In genomic region chr19:6806488-6806887, GRCh38 we compare ENCODE assay signal across 19 cellular contexts. TPM values are rescaled to one million over a fixed set of nuclear protein-coding genes. Genes with fewer than 3 reads are reported as not detected.
DNase-seq lines count a peak whose midpoint lies in the region; ATAC-seq and TF ChIP-seq lines count a peak whose summit lies in the region.
"Had no signal": no experiment of that assay in that cellular context is flagged by ENCODE, and none has a peak within 500 bp of the region (broad histone marks: within the 10 kb centered on the region; RNA-seq: fewer than 3 reads in every experiment).

No MANE protein-coding gene starts in this region.

- CTCF ChIA-PET in CD8-positive, alpha-beta T cell (lab: Charles Lee) = interaction anchor here (4.5 kb wide), 1 partner anchor 57 kb away, joined by 21 read pairs; no protein-coding TSS in a partner anchor

- peaks cover 4% of the 10 kb centered on the region for H3K36me3 ChIP-seq in CD8-positive, alpha-beta T cell (ENCODE audit: insufficient read depth, low read length)
- H3K36me3 ChIP-seq: thoracic aorta had no signal

- H3K36me3 Mint-ChIP-seq in CD8-positive, alpha-beta T cell = peaks cover 32% of the 10 kb centered on the region
- peaks cover 14% of the 10 kb centered on the region for H3K36me3 Mint-ChIP-seq in memory B cell

- H3K27ac ChIP-seq in CD8-positive, alpha-beta T cell (ENCODE audit: low read depth, low read length) = no peak overlapping the region
- H3K27ac ChIP-seq: hepatocyte, thoracic aorta had no signal

- no peaks in the 10 kb centered on the region for H3K27me3 ChIP-seq in CD8-positive, alpha-beta T cell (ENCODE audit: insufficient read depth, low read length)
- H3K27me3 ChIP-seq: hepatocyte had no signal

- H3K4me3 Mint-ChIP-seq in CD8-positive, alpha-beta T cell = no peak overlapping the region
- H3K4me3 Mint-ChIP-seq in memory B cell = no peak overlapping the region
- H3K4me3 Mint-ChIP-seq: T-helper 2 cell treated with Interferon-gamma antibody and Interleukin-4, amounts not matched to agents 5 μg/mL and 100 μg/mL, for 36 hours had no signal

- no peak for DNase-seq in CD8-positive, alpha-beta T cell
- DNase-seq in H4 (ENCODE audit: low spot score) (peak; percentile 48), RKO (ENCODE audit: low spot score) (peak; percentile 40), memory B cell (ENCODE audit: low spot score in 2 of 2) (no peak), ecto neural progenitor cell (ENCODE audit: low spot score) (no peak)
- DNase-seq: activated CD8-positive, alpha-beta memory T cell treated with anti-CD3 and anti-CD28 coated beads, Interleukin-2, amount 50 U/mL, for 4 hours; GF-D8; IMR-90; NCI-H69; SHP77 treated with DMSO at 0.1 percent for 48 hours had no signal

- no peak for TF ChIP-seq CTCF in CD8-positive, alpha-beta T cell (IDR thresholded peaks at IDR 0.05)

- peaks cover 4% of the 10 kb centered on the region for H3K9me3 ChIP-seq in CD8-positive, alpha-beta T cell (ENCODE audit: low read length)
- H3K9me3 ChIP-seq: thoracic aorta had no signal

- peaks cover 38% of the 10 kb centered on the region for H3K4me1 ChIP-seq in CD8-positive, alpha-beta T cell (ENCODE audit: insufficient read depth, low read length)

- intact Hi-C loops in CD8-positive, alpha-beta T cell (cut with DNase I, micrococcal nuclease) = no loop called here

- ATAC-seq in CD8-positive, alpha-beta T cell = no peak
- ATAC-seq in memory B cell (ENCODE audit: low read depth) (no peak), HG02759 (IDR thresholded peaks at IDR 0.05; ENCODE audit: unreplicated experiment) (no peak), HG03442 (IDR thresholded peaks at IDR 0.05; ENCODE audit: unreplicated experiment) (no peak), GM19452 (IDR thresholded peaks at IDR 0.05; ENCODE audit: unreplicated experiment) (no peak)
- ATAC-seq: activated CD4-positive, CD25-positive, alpha-beta regulatory T cell treated with anti-CD3 and anti-CD28 coated beads, Interleukin-2, amount 50 U/mL, for 24 hours; GM12878 had no signal

- no peak overlapping the region for H3K4me3 ChIP-seq in CD8-positive, alpha-beta T cell (ENCODE audit: low read depth, low read length)
- H3K4me3 ChIP-seq: GM12878, hepatocyte, thoracic aorta had no signal

- peaks cover 65% of the 10 kb centered on the region for H3K4me1 Mint-ChIP-seq in CD8-positive, alpha-beta T cell (ENCODE audit: low read depth)
- peaks cover 40% of the 10 kb centered on the region for H3K4me1 Mint-ChIP-seq in memory B cell

- H3K27me3 Mint-ChIP-seq in CD8-positive, alpha-beta T cell (ENCODE audit: low read depth) = no peaks in the 10 kb centered on the region
- H3K27me3 Mint-ChIP-seq in memory B cell = no peaks in the 10 kb centered on the region

- H3K27ac Mint-ChIP-seq in CD8-positive, alpha-beta T cell = peak overlapping the region; percentile 82
- H3K27ac Mint-ChIP-seq in memory B cell = peak overlapping the region; percentile 81
- H3K27ac Mint-ChIP-seq: T-helper 2 cell treated with Interferon-gamma antibody and Interleukin-4, amounts not matched to agents 5 μg/mL and 100 μg/mL, for 36 hours had no signal

- no peaks in the 10 kb centered on the region for H3K9me3 Mint-ChIP-seq in CD8-positive, alpha-beta T cell
- H3K9me3 Mint-ChIP-seq in memory B cell = no peaks in the 10 kb centered on the region

- POLR2A ChIA-PET in CD8-positive, alpha-beta T cell (lab: Charles Lee) = interaction anchor here (1.0 kb wide), 1 partner anchor 33 kb away, joined by 3 read pairs; no protein-coding TSS in a partner anchor

RNA-seq across cellular contexts. Expression of gene VAV1, which starts 34.0 kb away (rescaled TPM):
- total RNA-seq in CD8-positive, alpha-beta T cell = 10 to 100 TPM; 68.3 to 75.5 TPM
- total RNA-seq in H4 (2014; rRNA removed; shearing (Covaris generic)) = 0.06 TPM in 1 of 2 replicates, not detected in the other
- total RNA-seq: astrocyte, IMR-90 had no signal

RNA-seq across cellular contexts. Expression of gene SH2D3A, which starts 39.3 kb away (rescaled TPM):
- 10 to 100 TPM; 33.5 to 38.8 TPM for total RNA-seq in CD8-positive, alpha-beta T cell
- total RNA-seq in H4 (2014; rRNA removed; shearing (Covaris generic)) = not detected in 2 replicates

Comparison
In these comparisons a context has a peak if more than half of its experiments do, and no peak if none do; other contexts are left out.
1. DNase-seq: peak in H4 (single experiment) and RKO (single experiment); none in CD8-positive, alpha-beta T cell (0 of 7), memory B cell (0 of 2) and ecto neural progenitor cell (single experiment).
2. RNA of gene VAV1, which starts 34.0 kb away (total RNA-seq): 68.3 to 75.5 TPM in CD8-positive, alpha-beta T cell; 0.06 TPM in H4; every median in the first group is over 10 times any median in the second.
3. RNA of gene SH2D3A, which starts 39.3 kb away (total RNA-seq): 33.5 to 38.8 TPM in CD8-positive, alpha-beta T cell; not detected in H4; every median in the first group is over 10 times any median in the second.